Comparison of ENCODE assay signal across 14 cellular contexts in the genomic region with DNA sequence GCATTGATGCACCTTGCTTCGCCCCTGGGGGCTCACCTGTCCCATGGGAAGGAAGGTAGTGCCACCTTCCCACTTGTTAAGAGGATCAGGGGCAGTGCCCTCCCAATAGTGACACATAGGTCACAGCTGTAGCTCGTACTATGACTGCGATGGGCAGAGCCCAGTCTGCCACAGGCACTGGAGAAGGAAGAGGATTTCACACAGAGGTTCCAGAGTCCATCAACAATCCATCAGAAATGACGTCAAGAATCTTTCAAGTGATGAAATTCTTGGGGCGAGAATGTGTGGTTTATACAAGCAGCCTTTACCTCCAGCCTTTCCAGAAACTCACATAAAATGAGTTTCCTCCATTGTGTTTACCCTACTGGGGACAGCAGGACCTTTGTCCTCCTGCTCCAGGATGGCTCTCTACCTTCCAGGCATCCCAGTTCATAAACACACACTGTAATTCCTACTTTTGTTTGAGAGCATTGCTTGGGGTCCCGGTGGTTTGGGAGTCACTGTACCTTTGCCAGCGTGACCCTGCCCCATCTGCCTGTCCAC.
A peak's percentile ranks its signal among the peaks of the same experiment; 100 is the strongest.
DNase-seq lines count a peak whose midpoint lies in the region; ATAC-seq and TF ChIP-seq lines count a peak whose summit lies in the region.
"Had no signal": no experiment of that assay in that cellular context is flagged by ENCODE, and none has a peak within 500 bp of the region (broad histone marks: within the 10 kb centered on the region; RNA-seq: fewer than 3 reads in every experiment).

No MANE protein-coding gene starts in this region.

- TF ChIP-seq CTCF in brain (conservative IDR thresholded peaks at IDR 0.05) (no peak), lower lobe of right lung (IDR thresholded peaks at IDR 0.05) (no peak)

- ATAC-seq in lower lobe of right lung (no peak), GM18505 (IDR thresholded peaks at IDR 0.05; ENCODE audit: unreplicated experiment) (no peak), HG03521 (IDR thresholded peaks at IDR 0.05; ENCODE audit: unreplicated experiment) (no peak)
- no peak for ATAC-seq in natural killer cell treated with Interleukin-12 subunit alpha and Interleukin-12 subunit beta and Interleukin-15 and Interleukin-18, amount 100 ng/mL, for 72 hours
- ATAC-seq: GM12878, HCT116 had no signal

- no peaks in the 10 kb centered on the region for H3K9me3 ChIP-seq in lower lobe of right lung
- H3K9me3 ChIP-seq: BLaER1 treated with 17β-estradiol and CSF1 and Interleukin-3, amounts not matched to agents 10 nM and 100 nM had no signal

- DNase-seq in HuH-7 (ENCODE audit: low spot score), result peak; percentile 28
- DNase-seq in lower lobe of right lung, result peak; percentile 21
- no peak for DNase-seq in natural killer cell treated with Interleukin-12 subunit alpha and Interleukin-12 subunit beta and Interleukin-15 and Interleukin-18, amount 100 ng/mL, for 72 hours (ENCODE audit: low spot score)
- DNase-seq in CD1c-positive myeloid dendritic cell (ENCODE audit: extremely low spot score), result no peak
- DNase-seq: CD4-positive, alpha-beta T cell; DMS79; GM23248 had no signal

- H3K4me3 ChIP-seq in lower lobe of right lung, result no peak overlapping the region
- H3K4me3 ChIP-seq: BLaER1 treated with 17β-estradiol and CSF1 and Interleukin-3, amounts not matched to agents 10 nM and 100 nM; GM12878; GM23248 had no signal

- intact Hi-C loops in lower lobe of right lung (cut with DNase I), result no loop called here

- peaks cover 0 to 2% (median 0%) of the 10 kb centered on the region in 5 experiments for H3K9me3 Mint-ChIP-seq in brain
- no peaks in the 10 kb centered on the region for H3K9me3 Mint-ChIP-seq in natural killer cell treated with Interleukin-12 subunit alpha and Interleukin-12 subunit beta and Interleukin-15 and Interleukin-18, amount 100 ng/mL, for 72 hours
- H3K9me3 Mint-ChIP-seq: CD4-positive, alpha-beta T cell had no signal

- H3K36me3 ChIP-seq in lower lobe of right lung, result no peaks in the 10 kb centered on the region
- H3K36me3 ChIP-seq: BLaER1 treated with 17β-estradiol and CSF1 and Interleukin-3, amounts not matched to agents 10 nM and 100 nM had no signal

- H3K27me3 ChIP-seq in lower lobe of right lung (ENCODE audit: low read depth), result no peaks in the 10 kb centered on the region
- H3K27me3 ChIP-seq: BLaER1 treated with 17β-estradiol and CSF1 and Interleukin-3, amounts not matched to agents 10 nM and 100 nM had no signal

- no peaks in the 10 kb centered on the region for H3K4me1 ChIP-seq in lower lobe of right lung

- H3K27ac ChIP-seq in lower lobe of right lung, result no peak overlapping the region
- H3K27ac ChIP-seq: BLaER1 treated with 17β-estradiol and CSF1 and Interleukin-3, amounts not matched to agents 10 nM and 100 nM; GM23248; HL-60 had no signal

- peaks cover 5% of the 10 kb centered on the region for H3K27me3 Mint-ChIP-seq in brain
- peaks cover 0 to 2% of the 10 kb centered on the region in 2 donors for H3K27me3 Mint-ChIP-seq in natural killer cell treated with Interleukin-12 subunit alpha and Interleukin-12 subunit beta and Interleukin-15 and Interleukin-18, amount 100 ng/mL, for 72 hours

- no peak overlapping the region for H3K4me3 Mint-ChIP-seq in brain
- no peak overlapping the region for H3K4me3 Mint-ChIP-seq in natural killer cell treated with Interleukin-12 subunit alpha and Interleukin-12 subunit beta and Interleukin-15 and Interleukin-18, amount 100 ng/mL, for 72 hours
- H3K4me3 Mint-ChIP-seq: CD4-positive, alpha-beta T cell had no signal

- peak overlapping the region in 4 of 5 experiments; percentile 8 to 69 (median 50) for H3K27ac Mint-ChIP-seq in brain
- H3K27ac Mint-ChIP-seq in natural killer cell treated with Interleukin-12 subunit alpha and Interleukin-12 subunit beta and Interleukin-15 and Interleukin-18, amount 100 ng/mL, for 72 hours, result no peak overlapping the region
- H3K27ac Mint-ChIP-seq: CD4-positive, alpha-beta T cell had no signal

- H3K36me3 Mint-ChIP-seq in brain, result no peaks in the 10 kb centered on the region
- H3K36me3 Mint-ChIP-seq in natural killer cell treated with Interleukin-12 subunit alpha and Interleukin-12 subunit beta and Interleukin-15 and Interleukin-18, amount 100 ng/mL, for 72 hours, result no peaks in the 10 kb centered on the region

- TF ChIP-seq POLR2A in GM18505 (IDR thresholded peaks at IDR 0.05; ENCODE audit: borderline replicate concordance, extremely low read depth, insufficient read depth, insufficient read length), result no peak

- peaks cover 39% of the 10 kb centered on the region for H3K4me1 Mint-ChIP-seq in brain
- H3K4me1 Mint-ChIP-seq in natural killer cell treated with Interleukin-12 subunit alpha and Interleukin-12 subunit beta and Interleukin-15 and Interleukin-18, amount 100 ng/mL, for 72 hours (ENCODE audit: low read depth in 2 of 2), result no peaks in the 10 kb centered on the region

Comparison
In these comparisons a context has a peak if more than half of its experiments do, and no peak if none do; other contexts are left out.
1. DNase-seq: peak in HuH-7 (single experiment) and lower lobe of right lung (single experiment); none in natural killer cell treated with Interleukin-12 subunit alpha and Interleukin-12 subunit beta and Interleukin-15 and Interleukin-18, amount 100 ng/mL, for 72 hours (single experiment) and CD1c-positive myeloid dendritic cell (single experiment).
2. H3K27ac Mint-ChIP-seq: peak in brain (4 of 5); none in natural killer cell treated with Interleukin-12 subunit alpha and Interleukin-12 subunit beta and Interleukin-15 and Interleukin-18, amount 100 ng/mL, for 72 hours (0 of 2).